Comparison of ENCODE assay signal across 25 cellular contexts in the genomic region with DNA sequence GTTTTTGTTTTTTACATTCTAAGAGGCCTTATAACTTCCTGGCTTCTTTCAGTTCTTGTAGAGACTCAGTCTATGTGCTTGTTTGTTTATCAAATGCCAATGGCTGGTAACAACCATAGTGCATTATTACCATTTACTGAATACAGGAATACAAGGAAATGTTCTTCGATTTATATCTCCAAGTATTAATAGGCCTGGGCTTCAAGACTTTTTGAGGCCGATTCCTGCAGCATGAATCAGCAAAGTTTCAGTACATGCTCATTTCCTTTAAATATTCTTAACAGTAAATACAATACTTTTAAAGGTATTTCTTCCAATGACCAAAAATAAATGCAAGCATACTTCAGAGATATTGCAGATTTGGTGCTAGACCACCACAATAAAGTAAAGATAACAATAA.
DNase-seq lines count a peak whose midpoint lies in the region; ATAC-seq and TF ChIP-seq lines count a peak whose summit lies in the region.
"Had no signal": no experiment of that assay in that cellular context is flagged by ENCODE, and none has a peak within 500 bp of the region (broad histone marks: within the 10 kb centered on the region; RNA-seq: fewer than 3 reads in every experiment).

No MANE protein-coding gene starts in this region.

- H3K9me3 Mint-ChIP-seq in endodermal cell = peaks cover 15% of the 10 kb centered on the region
- H3K9me3 Mint-ChIP-seq: activated T-helper 2 cell treated with anti-CD3 and anti-CD28 coated beads, Interferon-gamma antibody, Interleukin-2, Interleukin-4, amounts not matched to agents 10 μg/mL and 5 μg/mL and 100 μg/mL, durations not matched to agents 14 hours and 24 hours and 36 hours had no signal

- H3K27ac Mint-ChIP-seq in endodermal cell = no peak overlapping the region
- H3K27ac Mint-ChIP-seq: activated T-helper 2 cell treated with anti-CD3 and anti-CD28 coated beads, Interferon-gamma antibody, Interleukin-2, Interleukin-4, amounts not matched to agents 10 μg/mL and 5 μg/mL and 100 μg/mL, durations not matched to agents 14 hours and 24 hours and 36 hours; H9; mesothelial cell of epicardium; nephron had no signal

- CTCF ChIA-PET in SK-N-SH (lab: Yijun Ruan, JAX) = interaction anchor here (1.1 kb wide), 1 partner anchor 14 kb away, joined by 3 read pairs; no protein-coding TSS in a partner anchor

- peaks cover 16% of the 10 kb centered on the region for H3K9me3 ChIP-seq in SK-N-SH
- peaks cover 6% of the 10 kb centered on the region for H3K9me3 ChIP-seq in smooth muscle cell (replicated peaks; ENCODE audit: low read depth)
- H3K9me3 ChIP-seq in endodermal cell (ENCODE audit: control insufficient read depth, low read length) = peaks cover 5% of the 10 kb centered on the region

- no peaks in the 10 kb centered on the region for H3K9me2 ChIP-seq in SK-N-SH

- no peaks in the 10 kb centered on the region for H3K36me3 Mint-ChIP-seq in endodermal cell (ENCODE audit: low read depth)

- DNase-seq in SK-N-SH (no peak), brain microvascular endothelial cell (peak; percentile 71), fibroblast of villous mesenchyme (ENCODE audit: low read depth) (peak; percentile 25), smooth muscle cell (lab: John Stamatoyannopoulos, UW; ENCODE audit: unreplicated experiment) (no peak), endodermal cell (no peak)
- DNase-seq: activated CD4-positive, CD25-positive, alpha-beta regulatory T cell treated with anti-CD3 and anti-CD28 coated beads, Interleukin-2, amount 50 U/mL, for 72 hours; central memory CD4-positive, alpha-beta T cell; effector CD4-positive, alpha-beta T cell; foreskin melanocyte; H9; hypothalamus; left cardiac atrium; NCI-H146; NCI-H2171 treated with DMSO at 0.1 percent for 48 hours; NCI-H774; posterior cingulate gyrus; stimulated activated CD4-positive, alpha-beta T cell treated with anti-CD3 and anti-CD28 coated beads, Interleukin-4, amount 100 ng/mL, for 4 hours had no signal

- POLR2A ChIA-PET in SK-N-SH (lab: Yijun Ruan, JAX) = no interaction called here

- no peaks in the 10 kb centered on the region for H3K4me1 Mint-ChIP-seq in endodermal cell
- H3K4me1 Mint-ChIP-seq: H9, nephron had no signal

- TF ChIP-seq EP300 in SK-N-SH (IDR thresholded peaks at IDR 0.05; ENCODE audit: borderline replicate concordance in 1 of 2, low read depth in 1 of 2, low read length in 1 of 2) = no peak

- H3F3A ChIP-seq in SK-N-SH (replicated peaks; ENCODE audit: insufficient read depth) = peaks cover 3% of the 10 kb centered on the region
- H3F3A ChIP-seq in smooth muscle cell (ENCODE audit: low read depth) = no peaks in the 10 kb centered on the region

- H3K79me2 ChIP-seq in SK-N-SH (ENCODE audit: insufficient read depth) (no peaks in the 10 kb centered on the region), smooth muscle cell (ENCODE audit: low read depth) (no peaks in the 10 kb centered on the region)

- WGBS in SK-N-SH (ENCODE audit: low lambda C conversion rate) = 44% methylated on average over 2 of the region's 2 CpGs
- WGBS in smooth muscle cell (ENCODE audit: low lambda C conversion rate) = 52% methylated on average over 2 of the region's 2 CpGs
- WGBS in endodermal cell (ENCODE audit: insufficient coverage in 1 of 2, insufficient read length in 1 of 2), 2 experiments = 97 to 100% methylated on average over 2 of the region's 2 CpGs

- H2AFZ ChIP-seq in SK-N-SH (ENCODE audit: low read depth) (peak overlapping the region; percentile 49; the same call in 1 of the 2 replicates), smooth muscle cell (ENCODE audit: low read depth) (peak overlapping the region; percentile 77)

- ATAC-seq in SK-N-SH treated with all-trans-retinoic acid at 6 μM for 48 hours (no peak; the same call in 2 of the 3 replicates), GM21529 (IDR thresholded peaks at IDR 0.05; ENCODE audit: unreplicated experiment) (no peak), HG02763 (IDR thresholded peaks at IDR 0.05; ENCODE audit: unreplicated experiment) (no peak)
- ATAC-seq: left cardiac atrium, Panc1 had no signal

- H3K27ac ChIP-seq in SK-N-SH (ENCODE audit: low read depth in 2 of 2, low read length in 1 of 2) (peak overlapping the region in 1 of 2 experiments; percentile 29; a peak in 1 of 4 replicates), brain microvascular endothelial cell (peak overlapping the region; percentile 8), smooth muscle cell (ENCODE audit: low read depth) (peak overlapping the region; percentile 22), endodermal cell (ENCODE audit: low read depth, low read length) (no peak overlapping the region)
- H3K27ac ChIP-seq: 22Rv1 had no signal

- H3K4me3 ChIP-seq in SK-N-SH (ENCODE audit: low read depth in 2 of 2, low read length in 1 of 2) = no peak overlapping the region
- H3K4me3 ChIP-seq in brain microvascular endothelial cell (ENCODE audit: low read depth, low read length) = no peak overlapping the region
- H3K4me3 ChIP-seq in fibroblast of villous mesenchyme (ENCODE audit: low read depth, low read length) = no peak overlapping the region
- no peak overlapping the region for H3K4me3 ChIP-seq in smooth muscle cell
- no peak overlapping the region for H3K4me3 ChIP-seq in endodermal cell (ENCODE audit: low read length)

- no peaks in the 10 kb centered on the region for H3K36me3 ChIP-seq in SK-N-SH (replicated peaks in 1 of 2; ENCODE audit: control insufficient read depth in 1 of 2, insufficient read depth in 2 of 2, low read length in 1 of 2)
- no peaks in the 10 kb centered on the region for H3K36me3 ChIP-seq in brain microvascular endothelial cell (replicated peaks)
- no peaks in the 10 kb centered on the region for H3K36me3 ChIP-seq in smooth muscle cell (ENCODE audit: low read depth)
- no peaks in the 10 kb centered on the region for H3K36me3 ChIP-seq in endodermal cell (ENCODE audit: control insufficient read depth, insufficient read depth, low read length)

- H4K20me1 ChIP-seq in SK-N-SH (ENCODE audit: insufficient read depth) = no peaks in the 10 kb centered on the region
- H4K20me1 ChIP-seq in smooth muscle cell (ENCODE audit: low read depth) = no peaks in the 10 kb centered on the region

- H3K4me2 ChIP-seq in SK-N-SH (no peak overlapping the region; the same call in 1 of the 2 replicates), smooth muscle cell (peak overlapping the region; percentile 10)

- H3K4me3 Mint-ChIP-seq in endodermal cell = no peak overlapping the region
- H3K4me3 Mint-ChIP-seq: H9, mesothelial cell of epicardium, nephron had no signal

- no peaks in the 10 kb centered on the region for H3K27me3 Mint-ChIP-seq in endodermal cell (ENCODE audit: insufficient read depth)

- H3K4me1 ChIP-seq in SK-N-SH (ENCODE audit: control insufficient read depth in 1 of 2, insufficient read depth in 2 of 2, low read depth in 1 of 2, low read length in 1 of 2) (no peaks in the 10 kb centered on the region; a peak in 1 of 4 replicates), smooth muscle cell (ENCODE audit: low read depth) (peaks cover 5% of the 10 kb centered on the region), endodermal cell (ENCODE audit: control insufficient read depth, insufficient read depth, low read length) (no peaks in the 10 kb centered on the region)

- TF ChIP-seq RAD21 in SK-N-SH (IDR thresholded peaks at IDR 0.05; ENCODE audit: low read length) = no peak

- H3K9ac ChIP-seq in SK-N-SH = no peak overlapping the region
- H3K9ac ChIP-seq in smooth muscle cell (ENCODE audit: low read depth) = no peak overlapping the region
- no peak overlapping the region for H3K9ac ChIP-seq in endodermal cell (ENCODE audit: extremely low read depth, low read length, poor library complexity, severe bottlenecking)

- H3K27me3 ChIP-seq in SK-N-SH (ENCODE audit: insufficient read depth) (no peaks in the 10 kb centered on the region), brain microvascular endothelial cell (replicated peaks) (no peaks in the 10 kb centered on the region), smooth muscle cell (ENCODE audit: low read depth) (no peaks in the 10 kb centered on the region), endodermal cell (ENCODE audit: control insufficient read depth, insufficient read depth, low read length, poor library complexity, severe bottlenecking) (no peaks in the 10 kb centered on the region)

- TF ChIP-seq CTCF in SK-N-SH (IDR thresholded peaks at IDR 0.05) = no peak
- TF ChIP-seq CTCF in brain microvascular endothelial cell (IDR thresholded peaks at IDR 0.05; ENCODE audit: low read depth, low read length, missing control alignments) = no peak
- TF ChIP-seq CTCF in fibroblast of villous mesenchyme (IDR thresholded peaks at IDR 0.05; ENCODE audit: insufficient read depth, low read depth, low read length) = no peak
- no peak for TF ChIP-seq CTCF in smooth muscle cell (IDR thresholded peaks at IDR 0.05; ENCODE audit: borderline replicate concordance, insufficient read depth, poor library complexity, severe bottlenecking)
- no peak for TF ChIP-seq CTCF in endodermal cell (conservative IDR thresholded peaks at IDR 0.05)

- in situ Hi-C loops in brain microvascular endothelial cell (cut with HindIII; ENCODE audit: low pct_ligation_motif_present, low sequenced_read_pairs) = no loop called here

TF ChIP-seq in SK-N-SH, 30 proteins besides CTCF, POLR2A, EP300 and RAD21:
- peak; percentile 32; the same call in 1 of the 2 replicates for TF ChIP-seq JUND (IDR thresholded peaks at IDR 0.05)
- no peak for TF ChIP-seq GATA2 (CRISPR knock-in tag; IDR thresholded peaks at IDR 0.05)
- TF ChIP-seq EZH2phosphoT487 (IDR thresholded peaks at IDR 0.05; ENCODE audit: borderline replicate concordance, low read depth) = no peak

TF ChIP-seq in SK-N-SH treated with all-trans-retinoic acid at 6 μM for 48 hours, 23 proteins besides CTCF, POLR2A, EP300 and RAD21 (continues in another document):
- TF ChIP-seq SNAI2 (CRISPR knock-in tag; IDR thresholded peaks at IDR 0.05) (no peak), CSDC2 (CRISPR knock-in tag; IDR thresholded peaks at IDR 0.05) (no peak), ARNTL (CRISPR knock-in tag; IDR thresholded peaks at IDR 0.05; ENCODE audit: borderline replicate concordance, low read depth) (no peak), ZNF8 (CRISPR knock-in tag; IDR thresholded peaks at IDR 0.05) (no peak), ZNF565 (CRISPR knock-in tag; conservative IDR thresholded peaks at IDR 0.05; ENCODE audit: low read depth) (no peak), TCF4 (CRISPR knock-in tag; IDR thresholded peaks at IDR 0.05; ENCODE audit: borderline replicate concordance) (no peak), RARB (CRISPR knock-in tag; IDR thresholded peaks at IDR 0.05) (no peak)
- TF ChIP-seq, protein P1, sequence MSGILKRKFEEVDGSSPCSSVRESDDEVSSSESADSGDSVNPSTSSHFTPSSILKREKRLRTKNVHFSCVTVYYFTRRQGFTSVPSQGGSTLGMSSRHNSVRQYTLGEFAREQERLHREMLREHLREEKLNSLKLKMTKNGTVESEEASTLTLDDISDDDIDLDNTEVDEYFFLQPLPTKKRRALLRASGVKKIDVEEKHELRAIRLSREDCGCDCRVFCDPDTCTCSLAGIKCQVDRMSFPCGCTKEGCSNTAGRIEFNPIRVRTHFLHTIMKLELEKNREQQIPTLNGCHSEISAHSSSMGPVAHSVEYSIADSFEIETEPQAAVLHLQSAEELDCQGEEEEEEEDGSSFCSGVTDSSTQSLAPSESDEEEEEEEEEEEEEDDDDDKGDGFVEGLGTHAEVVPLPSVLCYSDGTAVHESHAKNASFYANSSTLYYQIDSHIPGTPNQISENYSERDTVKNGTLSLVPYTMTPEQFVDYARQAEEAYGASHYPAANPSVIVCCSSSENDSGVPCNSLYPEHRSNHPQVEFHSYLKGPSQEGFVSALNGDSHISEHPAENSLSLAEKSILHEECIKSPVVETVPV (CRISPR knock-in tag; IDR thresholded peaks at IDR 0.05) = no peak

Comparison
In these comparisons a context has a peak if more than half of its experiments do, and no peak if none do; other contexts are left out.
1. DNase-seq: peak in brain microvascular endothelial cell (single experiment) and fibroblast of villous mesenchyme (single experiment); none in SK-N-SH (single experiment), smooth muscle cell (single experiment) and endodermal cell (single experiment).